In genomic region chr16:85835956-85836705, GRCh38 we compare ENCODE assay signal across 15 cellular contexts. TPM values are rescaled to one million over a fixed set of nuclear protein-coding genes. Genes with fewer than 3 reads are reported as not detected.
DNase-seq lines count a peak whose midpoint lies in the region; ATAC-seq and TF ChIP-seq lines count a peak whose summit lies in the region.
"Had no signal": no experiment of that assay in that cellular context is flagged by ENCODE, and none has a peak within 500 bp of the region (broad histone marks: within the 10 kb centered on the region; RNA-seq: fewer than 3 reads in every experiment).

No MANE protein-coding gene starts in this region.

- H3K27ac ChIP-seq in GM23338 (ENCODE audit: low read depth) (no peak overlapping the region), tibial artery (no peak overlapping the region)
- H3K27ac ChIP-seq: HL-60 had no signal

- ATAC-seq in GM23338 (no peak), GM19455 (IDR thresholded peaks at IDR 0.05; ENCODE audit: unreplicated experiment) (no peak), Right ventricle myocardium inferior (no peak)

- no peaks in the 10 kb centered on the region; the same call in 2 of the 3 replicates for H3K4me1 Mint-ChIP-seq in GM23338
- H3K4me1 Mint-ChIP-seq: CD8-positive, alpha-beta memory T cell had no signal

- H3K4me2 ChIP-seq in GM23338 = no peak overlapping the region

- H3K4me3 Mint-ChIP-seq in GM23338 = no peak overlapping the region
- H3K4me3 Mint-ChIP-seq: CD8-positive, alpha-beta memory T cell; HFFc6 had no signal

- no peaks in the 10 kb centered on the region for H3K79me2 ChIP-seq in GM23338 (replicated peaks; ENCODE audit: insufficient read depth)

- no peaks in the 10 kb centered on the region for H4K20me1 ChIP-seq in GM23338 (replicated peaks; ENCODE audit: insufficient read depth)

- no peak overlapping the region for H3K4me3 ChIP-seq in GM23338
- no peak overlapping the region for H3K4me3 ChIP-seq in tibial artery

- H3K36me3 ChIP-seq in GM23338 (ENCODE audit: insufficient read depth) = no peaks in the 10 kb centered on the region
- H3K36me3 ChIP-seq in tibial artery = no peaks in the 10 kb centered on the region
- H3K36me3 ChIP-seq: BE2C had no signal

- H3K27me3 ChIP-seq in GM23338 (ENCODE audit: insufficient read depth) = no peaks in the 10 kb centered on the region
- H3K27me3 ChIP-seq in tibial artery = peaks cover 0 to 70% of the 10 kb centered on the region in 2 donors

- H3K36me3 Mint-ChIP-seq in GM23338 (ENCODE audit: low read depth) = peaks cover 10% of the 10 kb centered on the region

- H3F3A ChIP-seq in GM23338 (replicated peaks; ENCODE audit: low read depth) = no peaks in the 10 kb centered on the region

- TF ChIP-seq CTCF in GM23338 (conservative IDR thresholded peaks at IDR 0.05; ENCODE audit: low read depth in 2 of 2) (no peak), tibial artery (IDR thresholded peaks at IDR 0.05) (no peak)

- DNase-seq in GM23338 (ENCODE audit: low spot score) (no peak), left kidney (ENCODE audit: low read depth, low spot score) (peak; percentile 49), posterior vena cava (ENCODE audit: low spot score) (peak; percentile 67), tibial artery (no peak), iPS-NIHi11 (ENCODE audit: low spot score) (no peak), Right ventricle myocardium inferior (ENCODE audit: missing footprints) (no peak)
- DNase-seq: BE2C; Caco-2; CD8-positive, alpha-beta memory T cell; DMS53; GF-D8; HCEC 1CT; HFFc6 had no signal

- H3K4me1 ChIP-seq in GM23338 (ENCODE audit: insufficient read depth) (no peaks in the 10 kb centered on the region), tibial artery (no peaks in the 10 kb centered on the region)
- H3K4me1 ChIP-seq: BE2C, Caco-2 had no signal

- H3K9me3 Mint-ChIP-seq in GM23338 = peaks cover 22% of the 10 kb centered on the region
- H3K9me3 Mint-ChIP-seq: CD8-positive, alpha-beta memory T cell had no signal

- H2AFZ ChIP-seq in GM23338 = peak overlapping the region; percentile 69; the same call in 1 of the 2 replicates

- peaks cover 12% of the 10 kb centered on the region for H3K27me3 Mint-ChIP-seq in GM23338 (ENCODE audit: insufficient read depth, low read depth, poor library complexity)

- H3K9me2 ChIP-seq in GM23338 (ENCODE audit: insufficient read depth) = no peaks in the 10 kb centered on the region

- no peaks in the 10 kb centered on the region for H3K9me3 ChIP-seq in tibial artery

- H3K27ac Mint-ChIP-seq in GM23338 = no peak overlapping the region
- H3K27ac Mint-ChIP-seq: CD8-positive, alpha-beta memory T cell; HFFc6 had no signal

- intact Hi-C loops in posterior vena cava (cut with DNase I) = no loop called here
- intact Hi-C loops in tibial artery (cut with DNase I; ENCODE audit: low total_unique reads) = no loop called here
- intact Hi-C loops in Right ventricle myocardium inferior (cut with DNase I) = no loop called here

TF ChIP-seq in GM23338, 12 proteins besides CTCF, POLR2A, EP300 and RAD21:
- TF ChIP-seq REST (IDR thresholded peaks at IDR 0.05; ENCODE audit: unreplicated experiment) = no peak
- TF ChIP-seq ZNF114 (CRISPR knock-in tag; IDR thresholded peaks at IDR 0.05) = no peak

RNA-seq across cellular contexts. Expression of gene COX4I1, which starts 36.6 kb away (rescaled TPM):
- 329 and 388 TPM in 2 replicates for total RNA-seq in GM23338 (2014; rRNA removed; shearing (Covaris generic))
- polyA plus RNA-seq in GM23338 (2016; fragmentation: Nextera tagmentation; extraction: Ambion mirVana) = 1,008 and 1,053 TPM in 2 replicates
- total RNA-seq in posterior vena cava (100 to 1,000 TPM; 273 to 322 TPM), Right ventricle myocardium inferior (2,129 TPM)

RNA-seq across cellular contexts. Expression of gene EMC8, which starts 36.8 kb away (rescaled TPM):
- total RNA-seq in GM23338 (2014; rRNA removed; shearing (Covaris generic)) = 61.0 and 69.4 TPM in 2 replicates
- 47.5 and 51.1 TPM in 2 replicates for polyA plus RNA-seq in GM23338 (2016; fragmentation: Nextera tagmentation; extraction: Ambion mirVana)
- total RNA-seq in posterior vena cava (10 to 100 TPM; 17.4 to 19.4 TPM), Right ventricle myocardium inferior (25.8 TPM)

Comparison
In these comparisons a context has a peak if more than half of its experiments do, and no peak if none do; other contexts are left out.
1. DNase-seq: peak in left kidney (single experiment) and posterior vena cava (single experiment); none in GM23338 (single experiment), tibial artery (0 of 2), iPS-NIHi11 (single experiment) and Right ventricle myocardium inferior (single experiment).